Comparison of ENCODE assay signal across 19 cellular contexts in genomic region chr22:48898524-48899377, GRCh38.
DNase-seq lines count a peak whose midpoint lies in the region; ATAC-seq and TF ChIP-seq lines count a peak whose summit lies in the region.
"Had no signal": no experiment of that assay in that cellular context is flagged by ENCODE, and none has a peak within 500 bp of the region (broad histone marks: within the 10 kb centered on the region; RNA-seq: fewer than 3 reads in every experiment).

No MANE protein-coding gene starts in this region.

- H3K9me3 Mint-ChIP-seq in activated CD4-positive, alpha-beta memory T cell treated with anti-CD3 and anti-CD28 coated beads for 36 hours, result no peaks in the 10 kb centered on the region
- H3K9me3 Mint-ChIP-seq in activated CD4-positive, alpha-beta memory T cell treated with anti-CD3 and anti-CD28 coated beads, Interleukin-2, amount 10 ng/mL, durations not matched to agents 7 days and 5 days, result no peaks in the 10 kb centered on the region
- H3K9me3 Mint-ChIP-seq in stimulated activated naive CD8-positive, alpha-beta T cell treated with anti-CD3 and anti-CD28 coated beads, Interleukin-15, amount 100 ng/mL, for 72 hours, result no peaks in the 10 kb centered on the region
- H3K9me3 Mint-ChIP-seq: CD4-positive, alpha-beta T cell had no signal

- H3K27ac ChIP-seq in vagina, result no peak overlapping the region
- H3K27ac ChIP-seq: KMS-11 had no signal

- H3K4me3 ChIP-seq in vagina, result no peak overlapping the region

- no peak overlapping the region for H3K27ac Mint-ChIP-seq in activated CD4-positive, alpha-beta memory T cell treated with anti-CD3 and anti-CD28 coated beads for 36 hours
- H3K27ac Mint-ChIP-seq in activated CD4-positive, alpha-beta memory T cell treated with anti-CD3 and anti-CD28 coated beads, Interleukin-2, amount 10 ng/mL, durations not matched to agents 7 days and 5 days, result no peak overlapping the region
- H3K27ac Mint-ChIP-seq in stimulated activated naive CD8-positive, alpha-beta T cell treated with anti-CD3 and anti-CD28 coated beads, Interleukin-15, amount 100 ng/mL, for 72 hours, result no peak overlapping the region
- H3K27ac Mint-ChIP-seq: CD4-positive, alpha-beta T cell; HFFc6 had no signal

- H3K36me3 Mint-ChIP-seq in activated CD4-positive, alpha-beta memory T cell treated with anti-CD3 and anti-CD28 coated beads for 36 hours, result no peaks in the 10 kb centered on the region
- H3K36me3 Mint-ChIP-seq in activated CD4-positive, alpha-beta memory T cell treated with anti-CD3 and anti-CD28 coated beads, Interleukin-2, amount 10 ng/mL, durations not matched to agents 7 days and 5 days (ENCODE audit: low read depth), result no peaks in the 10 kb centered on the region

- POLR2A ChIA-PET in activated CD4-positive, alpha-beta memory T cell treated with anti-CD3 and anti-CD28 coated beads for 36 hours (lab: Charles Lee), result no interaction called here
- POLR2A ChIA-PET in activated CD4-positive, alpha-beta memory T cell treated with anti-CD3 and anti-CD28 coated beads, Interleukin-2, amount 10 ng/mL, durations not matched to agents 7 days and 5 days (lab: Charles Lee), result no interaction called here

- H3K36me3 ChIP-seq in vagina, result no peaks in the 10 kb centered on the region
- H3K36me3 ChIP-seq: BE2C had no signal

- peak; percentile 4 for DNase-seq in activated CD4-positive, alpha-beta memory T cell treated with anti-CD3 and anti-CD28 coated beads for 36 hours
- DNase-seq in activated CD4-positive, alpha-beta memory T cell treated with anti-CD3 and anti-CD28 coated beads, Interleukin-2, amount 10 ng/mL, durations not matched to agents 7 days and 5 days, result no peak
- DNase-seq in stimulated activated naive CD8-positive, alpha-beta T cell treated with anti-CD3 and anti-CD28 coated beads, Interleukin-15, Interleukin-2, amounts not matched to agents 100 U/mL and 50 U/mL, for 24 hours, result no peak
- DNase-seq in stimulated activated naive CD8-positive, alpha-beta T cell treated with anti-CD3 and anti-CD28 coated beads, Interleukin-15, amount 100 ng/mL, for 72 hours, result no peak
- DNase-seq in mesenteric fat pad (ENCODE audit: low spot score) (peak; percentile 78), vagina (ENCODE audit: extremely low spot score in 2 of 2) (peak; percentile 74 to 91)
- DNase-seq: 8988T, BE2C, Calu3, DND-41, GOT3, HFFc6, NCI-H1048, NCI-H1436 treated with DMSO at 0.1 percent for 48 hours, NCI-H524 had no signal

- ATAC-seq in stimulated activated naive CD8-positive, alpha-beta T cell treated with anti-CD3 and anti-CD28 coated beads, Interleukin-15, Interleukin-2, amounts not matched to agents 100 U/mL and 50 U/mL, for 24 hours, result peak; percentile 11
- no peak for ATAC-seq in stimulated activated naive CD8-positive, alpha-beta T cell treated with anti-CD3 and anti-CD28 coated beads, Interleukin-15, amount 100 ng/mL, for 72 hours
- ATAC-seq in HG03039 (IDR thresholded peaks at IDR 0.05; ENCODE audit: unreplicated experiment) (no peak), GM18873 (IDR thresholded peaks at IDR 0.05; ENCODE audit: low FRiP score, unreplicated experiment) (no peak)

- intact Hi-C loops in activated CD4-positive, alpha-beta memory T cell treated with anti-CD3 and anti-CD28 coated beads for 36 hours (cut with micrococcal nuclease), result no loop called here
- intact Hi-C loops in vagina (cut with DNase I), result no loop called here

- no peak overlapping the region for H3K4me3 Mint-ChIP-seq in activated CD4-positive, alpha-beta memory T cell treated with anti-CD3 and anti-CD28 coated beads for 36 hours
- no peak overlapping the region for H3K4me3 Mint-ChIP-seq in activated CD4-positive, alpha-beta memory T cell treated with anti-CD3 and anti-CD28 coated beads, Interleukin-2, amount 10 ng/mL, durations not matched to agents 7 days and 5 days
- no peak overlapping the region for H3K4me3 Mint-ChIP-seq in stimulated activated naive CD8-positive, alpha-beta T cell treated with anti-CD3 and anti-CD28 coated beads, Interleukin-15, amount 100 ng/mL, for 72 hours
- H3K4me3 Mint-ChIP-seq: CD4-positive, alpha-beta T cell; HFFc6 had no signal

- peaks cover 12% of the 10 kb centered on the region for H3K27me3 Mint-ChIP-seq in activated CD4-positive, alpha-beta memory T cell treated with anti-CD3 and anti-CD28 coated beads for 36 hours
- no peaks in the 10 kb centered on the region for H3K27me3 Mint-ChIP-seq in activated CD4-positive, alpha-beta memory T cell treated with anti-CD3 and anti-CD28 coated beads, Interleukin-2, amount 10 ng/mL, durations not matched to agents 7 days and 5 days
- H3K27me3 Mint-ChIP-seq in stimulated activated naive CD8-positive, alpha-beta T cell treated with anti-CD3 and anti-CD28 coated beads, Interleukin-15, amount 100 ng/mL, for 72 hours, result peaks cover 78% of the 10 kb centered on the region

- no peak for TF ChIP-seq POLR2A in vagina (IDR thresholded peaks at IDR 0.05)

- no peaks in the 10 kb centered on the region for H3K4me1 ChIP-seq in vagina
- H3K4me1 ChIP-seq: BE2C had no signal

- H3K9me3 ChIP-seq in vagina, result no peaks in the 10 kb centered on the region
- H3K9me3 ChIP-seq: BE2C had no signal

- TF ChIP-seq CTCF in vagina (IDR thresholded peaks at IDR 0.05), result no peak

- CTCF ChIA-PET in activated CD4-positive, alpha-beta memory T cell treated with anti-CD3 and anti-CD28 coated beads for 36 hours (lab: Charles Lee), result no interaction called here
- CTCF ChIA-PET in activated CD4-positive, alpha-beta memory T cell treated with anti-CD3 and anti-CD28 coated beads, Interleukin-2, amount 10 ng/mL, durations not matched to agents 7 days and 5 days (lab: Charles Lee), result no interaction called here

- no peaks in the 10 kb centered on the region for H3K27me3 ChIP-seq in vagina
- H3K27me3 ChIP-seq: BE2C had no signal

- H3K4me1 Mint-ChIP-seq in activated CD4-positive, alpha-beta memory T cell treated with anti-CD3 and anti-CD28 coated beads for 36 hours (ENCODE audit: low read depth), result no peaks in the 10 kb centered on the region
- no peaks in the 10 kb centered on the region for H3K4me1 Mint-ChIP-seq in activated CD4-positive, alpha-beta memory T cell treated with anti-CD3 and anti-CD28 coated beads, Interleukin-2, amount 10 ng/mL, durations not matched to agents 7 days and 5 days
- H3K4me1 Mint-ChIP-seq in stimulated activated naive CD8-positive, alpha-beta T cell treated with anti-CD3 and anti-CD28 coated beads, Interleukin-15, amount 100 ng/mL, for 72 hours, result no peaks in the 10 kb centered on the region

Comparison
In these comparisons a context has a peak if more than half of its experiments do, and no peak if none do; other contexts are left out.
1. DNase-seq: peak in activated CD4-positive, alpha-beta memory T cell treated with anti-CD3 and anti-CD28 coated beads for 36 hours (single experiment), mesenteric fat pad (single experiment) and vagina (2 of 2); none in activated CD4-positive, alpha-beta memory T cell treated with anti-CD3 and anti-CD28 coated beads, Interleukin-2, amount 10 ng/mL, durations not matched to agents 7 days and 5 days (single experiment), stimulated activated naive CD8-positive, alpha-beta T cell treated with anti-CD3 and anti-CD28 coated beads, Interleukin-15, Interleukin-2, amounts not matched to agents 100 U/mL and 50 U/mL, for 24 hours (single experiment) and stimulated activated naive CD8-positive, alpha-beta T cell treated with anti-CD3 and anti-CD28 coated beads, Interleukin-15, amount 100 ng/mL, for 72 hours (0 of 2).